9 cellular contexts compared by ENCODE assay signal in genomic region chr5:151924564-151925395, GRCh38. TPM values are rescaled to one million over a fixed set of nuclear protein-coding genes. Genes with fewer than 3 reads are reported as not detected.
DNase-seq lines count a peak whose midpoint lies in the region; ATAC-seq, FAIRE-seq and TF ChIP-seq lines count a peak whose summit lies in the region.
"Had no signal": no experiment of that assay in that cellular context is flagged by ENCODE, and none has a peak within 500 bp of the region (broad histone marks: within the 10 kb centered on the region; RNA-seq: fewer than 3 reads in every experiment).

Gene GLRA1, minus strand, starts transcription at chr5:151924851. Its CDS starts 302 bp downstream, at chr5:151924549.

- no peak within 1 kb of the TSS; a peak in 1 of 4 replicates for H3K4me3 ChIP-seq in SK-N-SH (ENCODE audit: low read depth in 2 of 2, low read length in 1 of 2)
- H3K4me3 ChIP-seq in GM12878: no peak within 1 kb of the TSS
- H3K4me3 ChIP-seq in iPS-20b (ENCODE audit: low read length): peak within 1 kb of the TSS; percentile 56
- H3K4me3 ChIP-seq: BLaER1 had no signal

- H3K36me3 Mint-ChIP-seq in activated CD4-positive, alpha-beta T cell treated with anti-CD3 and anti-CD28 coated beads for 36 hours (ENCODE audit: low read depth): no peaks in the 10 kb centered on the region

- FAIRE-seq in GM12878 (lab: Jason Lieb, UNC): no peak

- H3K9me2 ChIP-seq in SK-N-SH: no peaks in the 10 kb centered on the region

- peaks cover 32% of the 10 kb centered on the region for H3K27me3 Mint-ChIP-seq in activated CD4-positive, alpha-beta T cell treated with anti-CD3 and anti-CD28 coated beads for 36 hours

- no peak for TF ChIP-seq POLR2A in GM12878 (IDR thresholded peaks at IDR 0.05; ENCODE audit: low read depth, low read length)

- H3K27ac ChIP-seq in SK-N-SH (ENCODE audit: low read depth in 2 of 2, low read length in 1 of 2) (no peak within 1 kb of the TSS), GM12878 (ENCODE audit: control insufficient read depth, insufficient read depth) (no peak within 1 kb of the TSS), iPS-20b (ENCODE audit: low read length) (no peak within 1 kb of the TSS)
- H3K27ac ChIP-seq: BLaER1 had no signal

- SMC1A ChIA-PET in GM12878 (lab: Charles Lee; ENCODE audit: uncharacterized antibody, unreplicated experiment): interaction anchor here (0.8 to 1.5 kb wide), 3 partner anchors 11 to 99 kb away, joined by 3 read pairs; no protein-coding TSS in a partner anchor

- H3K79me2 ChIP-seq in SK-N-SH (ENCODE audit: insufficient read depth) (no peaks in the 10 kb centered on the region), GM12878 (ENCODE audit: control insufficient read depth, insufficient read depth, low read length) (no peaks in the 10 kb centered on the region)

- H3K27ac Mint-ChIP-seq in activated CD4-positive, alpha-beta T cell treated with anti-CD3 and anti-CD28 coated beads for 36 hours: no peak within 1 kb of the TSS

- RAD21 ChIA-PET in GM12878 (lab: Charles Lee; ENCODE audit: unreplicated experiment): no interaction called here

- H3K9me3 ChIP-seq in SK-N-SH (no peaks in the 10 kb centered on the region), GM12878 (replicated peaks; ENCODE audit: control insufficient read depth, insufficient read depth, low read length) (no peaks in the 10 kb centered on the region), iPS-20b (ENCODE audit: insufficient read depth, low read depth, low read length) (no peaks in the 10 kb centered on the region)
- H3K9me3 ChIP-seq: BLaER1 had no signal

- BruUV-seq in GM12878 (replicated peaks; lab: Mats Ljungman, UMichigan): no TSS peak

- no peaks in the 10 kb centered on the region for H3F3A ChIP-seq in SK-N-SH (replicated peaks; ENCODE audit: insufficient read depth)

- no peak for ATAC-seq in activated CD4-positive, alpha-beta T cell treated with anti-CD3 and anti-CD28 coated beads for 36 hours
- peak; percentile 54; the same call in 2 of the 3 replicates for ATAC-seq in GM12878
- ATAC-seq in HG02938 (IDR thresholded peaks at IDR 0.05; ENCODE audit: unreplicated experiment): no peak
- no peak for ATAC-seq in HG03196 (IDR thresholded peaks at IDR 0.05; ENCODE audit: unreplicated experiment)

- no peak within 1 kb of the TSS for H3K4me3 Mint-ChIP-seq in activated CD4-positive, alpha-beta T cell treated with anti-CD3 and anti-CD28 coated beads for 36 hours

- H3K4me2 ChIP-seq in SK-N-SH (no peak within 1 kb of the TSS), GM12878 (ENCODE audit: control insufficient read depth, insufficient read depth) (no peak within 1 kb of the TSS)
- H3K4me2 ChIP-seq: BLaER1 had no signal

- H2AFZ ChIP-seq in SK-N-SH (ENCODE audit: low read depth): no peak within 1 kb of the TSS
- H2AFZ ChIP-seq in GM12878 (ENCODE audit: control insufficient read depth, low read depth, low read length): no peak within 1 kb of the TSS

- peaks cover 4% of the 10 kb centered on the region for H3K9me3 Mint-ChIP-seq in activated CD4-positive, alpha-beta T cell treated with anti-CD3 and anti-CD28 coated beads for 36 hours (ENCODE audit: low read depth)

- WGBS in SK-N-SH (ENCODE audit: low lambda C conversion rate): 6% methylated on average over 36 of the region's 48 CpGs
- 41% methylated on average over 48 of the region's 48 CpGs for WGBS in GM12878 (ENCODE audit: insufficient coverage, insufficient replicate concordance, low lambda C conversion rate, missing lambda C conversion rate)

- no peaks in the 10 kb centered on the region for H4K20me1 ChIP-seq in SK-N-SH (ENCODE audit: insufficient read depth)
- no peaks in the 10 kb centered on the region for H4K20me1 ChIP-seq in GM12878 (ENCODE audit: control insufficient read depth, insufficient read depth)
- H4K20me1 ChIP-seq: BLaER1 had no signal

- TF ChIP-seq CTCF in SK-N-SH (IDR thresholded peaks at IDR 0.05): no peak
- TF ChIP-seq CTCF in GM12878 (IDR thresholded peaks at IDR 0.05 in 2 of 3, conservative IDR thresholded peaks at IDR 0.05 in 1 of 3; ENCODE audit: control insufficient read depth in 2 of 3, extremely low read depth in 1 of 3, insufficient read depth in 1 of 3, low read depth in 3 of 3, low read length in 3 of 3): no peak

- TF ChIP-seq EP300 in SK-N-SH (IDR thresholded peaks at IDR 0.05; ENCODE audit: borderline replicate concordance in 1 of 2, low read depth in 1 of 2, low read length in 1 of 2) (no peak), GM12878 (IDR thresholded peaks at IDR 0.05; ENCODE audit: borderline replicate concordance in 1 of 2, control insufficient read depth in 1 of 2, low read depth in 2 of 2, low read length in 2 of 2) (no peak)

- H3K4me1 ChIP-seq in SK-N-SH (ENCODE audit: control insufficient read depth in 1 of 2, insufficient read depth in 2 of 2, low read depth in 1 of 2, low read length in 1 of 2): peaks cover 0 to 3% of the 10 kb centered on the region in 2 experiments; a peak in 1 of 4 replicates
- H3K4me1 ChIP-seq in GM12878 (ENCODE audit: control insufficient read depth, insufficient read depth, low read length): no peaks in the 10 kb centered on the region
- no peaks in the 10 kb centered on the region for H3K4me1 ChIP-seq in iPS-20b (ENCODE audit: insufficient read depth, low read length)
- H3K4me1 ChIP-seq: BLaER1 had no signal

- no peaks in the 10 kb centered on the region for H3K36me3 ChIP-seq in SK-N-SH (replicated peaks in 1 of 2; ENCODE audit: control insufficient read depth in 1 of 2, insufficient read depth in 2 of 2, low read length in 1 of 2)
- H3K36me3 ChIP-seq in GM12878 (ENCODE audit: control insufficient read depth in 2 of 2, insufficient read depth in 2 of 2, low read length in 1 of 2): no peaks in the 10 kb centered on the region
- H3K36me3 ChIP-seq in iPS-20b (ENCODE audit: insufficient read depth, low read depth, low read length): no peaks in the 10 kb centered on the region
- H3K36me3 ChIP-seq: BLaER1 had no signal

- in situ Hi-C loops in GM12878 (cut with MboI): no loop called here

- intact Hi-C loops in activated CD4-positive, alpha-beta T cell treated with anti-CD3 and anti-CD28 coated beads for 36 hours (cut with DNase I, micrococcal nuclease): no loop called here
- intact Hi-C loops in GM12878 (cut with micrococcal nuclease; ENCODE audit: unreplicated experiment): no loop called here

- POLR2A ChIA-PET in activated CD4-positive, alpha-beta T cell treated with anti-CD3 and anti-CD28 coated beads for 36 hours (lab: Charles Lee): no interaction called here
- POLR2A ChIA-PET in SK-N-SH (lab: Yijun Ruan, JAX): interaction anchor here (0.7 kb wide), 1 partner anchor 160 kb away, joined by 3 read pairs; no protein-coding TSS in a partner anchor
- POLR2A ChIA-PET in GM12878 (lab: Charles Lee): no interaction called here

- no peaks in the 10 kb centered on the region for H3K4me1 Mint-ChIP-seq in activated CD4-positive, alpha-beta T cell treated with anti-CD3 and anti-CD28 coated beads for 36 hours

- H3K9ac ChIP-seq in SK-N-SH (no peak within 1 kb of the TSS), GM12878 (ENCODE audit: control insufficient read depth, insufficient read depth, low read length) (no peak within 1 kb of the TSS), iPS-20b (ENCODE audit: low read depth, low read length) (no peak within 1 kb of the TSS)
- H3K9ac ChIP-seq: BLaER1 had no signal

- TF ChIP-seq RAD21 in SK-N-SH (IDR thresholded peaks at IDR 0.05; ENCODE audit: low read length) (no peak), GM12878 (IDR thresholded peaks at IDR 0.05; ENCODE audit: insufficient read depth, low read depth, low read length) (no peak)

- H3K27me3 ChIP-seq in SK-N-SH (ENCODE audit: insufficient read depth) (no peaks in the 10 kb centered on the region), GM12878 (replicated peaks in 1 of 2; ENCODE audit: control insufficient read depth in 2 of 2, insufficient read depth in 2 of 2, low read length in 1 of 2) (no peaks in the 10 kb centered on the region), iPS-20b (ENCODE audit: insufficient read depth, low read length) (peaks cover 71% of the 10 kb centered on the region)
- H3K27me3 ChIP-seq: BLaER1 had no signal

- peak; percentile 72 for DNase-seq in activated CD4-positive, alpha-beta T cell treated with anti-CD3 and anti-CD28 coated beads for 36 hours
- DNase-seq in activated CD4-positive, alpha-beta T cell treated with anti-CD3 and anti-CD28 coated beads for 1 hour: no peak
- DNase-seq in SK-N-SH (peak; percentile 45), GM12878 (ENCODE audit: low read depth, low spot score) (no peak)
- DNase-seq in stimulated activated CD4-positive, alpha-beta T cell treated with anti-CD3 and anti-CD28 coated beads, Interleukin-4, amount 100 ng/mL, for 24 hours: peak; percentile 41

- CTCF ChIA-PET in activated CD4-positive, alpha-beta T cell treated with anti-CD3 and anti-CD28 coated beads for 36 hours (lab: Charles Lee): interaction anchor here (0.6 to 0.7 kb wide), 2 partner anchors 145 to 544 kb away, joined by 3 read pairs; no protein-coding TSS in a partner anchor
- CTCF ChIA-PET in SK-N-SH (lab: Yijun Ruan, JAX) (interaction anchor here (0.5 to 3.1 kb wide), 27 partner anchors 9 to 624 kb away, joined by 3 to 22 read pairs (median 5); no protein-coding TSS in a partner anchor), GM12878 (lab: Yijun Ruan, JAX) (interaction anchor here (0.7 kb wide), 1 partner anchor 445 kb away, joined by 5 read pairs; no protein-coding TSS in a partner anchor)

TF ChIP-seq in SK-N-SH, 30 proteins besides CTCF, POLR2A, EP300 and RAD21 (continues in another document):
- no peak for TF ChIP-seq NFIC (IDR thresholded peaks at IDR 0.05; ENCODE audit: borderline replicate concordance)

TF ChIP-seq in GM12878, 131 proteins besides CTCF, POLR2A, EP300 and RAD21 (continues in another document):
- TF ChIP-seq SMC3 (IDR thresholded peaks at IDR 0.05; ENCODE audit: borderline replicate concordance, low read length): no peak

RNA-seq across cellular contexts. Expression of gene GLRA1, which starts in this region (rescaled TPM):
- total RNA-seq in activated CD4-positive, alpha-beta T cell treated with anti-CD3 and anti-CD28 coated beads for 36 hours: not detected
- not detected in 2 replicates for polyA plus RNA-seq in SK-N-SH (2012; rRNA removed)
- not detected in 2 replicates for polyA plus RNA-seq in SK-N-SH (2012; cell fraction: cytosol; rRNA removed)
- polyA plus RNA-seq in SK-N-SH (2012; cell fraction: nucleus; rRNA removed): not detected in 2 replicates
- total RNA-seq in GM12878 (2013; cell fraction: nucleolus; rRNA removed): not detected in 2 replicates
- total RNA-seq in GM12878 (2014; rRNA removed): not detected in 2 replicates
- not detected in 2 replicates for total RNA-seq in GM12878 (2014; rRNA removed; fragmentation: Illumina TruSeq; extraction: Trizol)
- not detected in 2 replicates for total RNA-seq in GM12878 (2021)
- polyA plus RNA-seq in GM12878 (2011; ENCODE audit: low read depth): not detected
- not detected in 2 replicates for polyA plus RNA-seq in GM12878 (2011; rRNA removed)
- not detected in 2 replicates for polyA plus RNA-seq in GM12878 (2011; cell fraction: cytosol; rRNA removed)
- not detected in 2 replicates for polyA plus RNA-seq in GM12878 (2011; cell fraction: nucleus; rRNA removed)
- not detected in 2 replicates for polyA plus RNA-seq in GM12878 (2012)
- polyA plus RNA-seq in GM12878 (2014; fragmentation: Illumina TruSeq; extraction: Trizol): not detected in 2 replicates
- not detected for polyA plus RNA-seq in GM12878 (2014; fragmentation: Nextera tagmentation; extraction: Ambion mirVana)
- not detected in 2 replicates for polyA plus RNA-seq in GM12878 (2014; rRNA removed)
- not detected for polyA plus RNA-seq in GM12878 (2016; fragmentation: Nextera tagmentation; extraction: Ambion mirVana)
- not detected in 2 replicates for polyA minus RNA-seq in GM12878 (2011; rRNA and poly(A)+ RNA removed)
- not detected in 2 replicates for polyA minus RNA-seq in GM12878 (2011; cell fraction: cytosol; rRNA and poly(A)+ RNA removed)
- polyA minus RNA-seq in GM12878 (2011; cell fraction: nucleus; rRNA and poly(A)+ RNA removed): not detected in 2 replicates

Comparison
In these comparisons a context has a peak if more than half of its experiments do, and no peak if none do; other contexts are left out.
1. Peak in DNase-seq in activated CD4-positive, alpha-beta T cell treated with anti-CD3 and anti-CD28 coated beads for 36 hours; RNA of the gene not detected or under 1 TPM.
2. Peak in DNase-seq in SK-N-SH; RNA of the gene not detected or under 1 TPM.
3. Peak in ATAC-seq in GM12878; RNA of the gene not detected or under 1 TPM.